In the genomic region with DNA sequence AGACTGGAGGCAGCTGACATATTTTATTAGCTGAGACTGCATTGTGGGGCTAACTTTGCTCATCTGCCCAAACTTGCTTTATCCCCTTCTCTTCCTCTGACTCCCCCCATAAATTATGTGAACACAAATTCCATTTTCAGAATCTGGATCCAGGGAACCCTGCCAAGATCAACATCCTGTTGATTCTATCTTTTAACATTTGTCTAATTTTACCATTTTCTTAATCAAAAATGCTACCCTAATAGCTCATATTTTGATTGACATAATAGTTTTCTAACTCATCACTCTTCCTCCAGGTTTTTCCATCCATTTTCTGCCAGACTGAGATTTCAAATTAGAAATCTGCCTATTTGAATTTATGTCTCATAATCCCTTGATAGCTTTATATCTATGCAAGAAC, we compare ENCODE assay signal across 17 cellular contexts.
"Had no signal": no experiment of that assay in that cellular context is flagged by ENCODE, and none has a peak within 500 bp of the region (broad histone marks: within the 10 kb centered on the region; RNA-seq: fewer than 3 reads in every experiment).

No MANE protein-coding gene starts in this region.

- DNase-seq: effector memory CD4-positive, alpha-beta T cell; glutamatergic neuron; kidney; left cardiac atrium; left ventricle myocardium inferior; mesendoderm; naive thymus-derived CD4-positive, alpha-beta T cell; nephron progenitor cell; psoas muscle; retina; right lobe of liver; stimulated activated CD4-positive, alpha-beta T cell treated with anti-CD3 and anti-CD28 coated beads, Interleukin-4, amount 100 ng/mL, for 1 hour; stimulated activated CD8-positive, alpha-beta memory T cell treated with anti-CD3 and anti-CD28 coated beads, Interleukin-4, amount 100 ng/mL, for 48 hours; stimulated activated naive CD8-positive, alpha-beta T cell treated with anti-CD3 and anti-CD28 coated beads, Interleukin-15, Interleukin-2, amounts not matched to agents 100 U/mL and 50 U/mL, for 24 hours; thyroid gland had no signal

- ATAC-seq: gastroesophageal sphincter; left cardiac atrium; naive thymus-derived CD4-positive, alpha-beta T cell; psoas muscle; right lobe of liver; stimulated activated effector memory CD8-positive, alpha-beta T cell treated with anti-CD3 and anti-CD28 coated beads, Interleukin-12 subunit alpha, Interleukin-12 subunit beta, amount 100 ng/mL, for 72 hours; stimulated activated naive CD8-positive, alpha-beta T cell treated with anti-CD3 and anti-CD28 coated beads, Interleukin-15, Interleukin-2, amounts not matched to agents 100 U/mL and 50 U/mL, for 24 hours had no signal
